In genomic region chr12:83317641-83318040, GRCh38 we compare ENCODE assay signal across 16 cellular contexts.
A peak's percentile ranks its signal among the peaks of the same experiment; 100 is the strongest.
DNase-seq lines count a peak whose midpoint lies in the region; ATAC-seq and TF ChIP-seq lines count a peak whose summit lies in the region.
"Had no signal": no experiment of that assay in that cellular context is flagged by ENCODE, and none has a peak within 500 bp of the region (broad histone marks: within the 10 kb centered on the region; RNA-seq: fewer than 3 reads in every experiment).

No MANE protein-coding gene starts in this region.

- peak overlapping the region; percentile 32 for H2AFZ ChIP-seq in smooth muscle cell (ENCODE audit: low read depth)
- H2AFZ ChIP-seq: GM23338 had no signal

- peaks cover 6% of the 10 kb centered on the region for H3K27me3 Mint-ChIP-seq in brain
- H3K27me3 Mint-ChIP-seq in nephron (ENCODE audit: low read depth), result no peaks in the 10 kb centered on the region
- H3K27me3 Mint-ChIP-seq in activated naive CD8-positive, alpha-beta T cell treated with anti-CD3 and anti-CD28 coated beads for 36 hours, result no peaks in the 10 kb centered on the region
- H3K27me3 Mint-ChIP-seq: CD4-positive, alpha-beta memory T cell had no signal

- no peaks in the 10 kb centered on the region for H3K36me3 Mint-ChIP-seq in brain
- H3K36me3 Mint-ChIP-seq in nephron (ENCODE audit: low read depth), result no peaks in the 10 kb centered on the region
- H3K36me3 Mint-ChIP-seq in activated naive CD8-positive, alpha-beta T cell treated with anti-CD3 and anti-CD28 coated beads for 36 hours, result no peaks in the 10 kb centered on the region
- H3K36me3 Mint-ChIP-seq: CD14-positive monocyte; CD4-positive, alpha-beta memory T cell had no signal

- H3F3A ChIP-seq in smooth muscle cell (ENCODE audit: low read depth), result no peaks in the 10 kb centered on the region

- H3K9me3 Mint-ChIP-seq in brain (peaks cover 0 to 10% (median 2%) of the 10 kb centered on the region in 5 experiments), nephron (no peaks in the 10 kb centered on the region)
- H3K9me3 Mint-ChIP-seq in activated naive CD8-positive, alpha-beta T cell treated with anti-CD3 and anti-CD28 coated beads for 36 hours, result no peaks in the 10 kb centered on the region
- H3K9me3 Mint-ChIP-seq: GM23338 had no signal

- 97% methylated on average over 3 of the region's 3 CpGs for WGBS in smooth muscle cell (ENCODE audit: low lambda C conversion rate)
- WGBS in testis, 2 donors, result 88 to 94% methylated on average over 3 of the region's 3 CpGs

- no peaks in the 10 kb centered on the region for H3K9me3 ChIP-seq in smooth muscle cell (replicated peaks; ENCODE audit: low read depth)
- H3K9me3 ChIP-seq in testis, result no peaks in the 10 kb centered on the region
- H3K9me3 ChIP-seq: BLaER1 had no signal

- ATAC-seq in GM19455 (IDR thresholded peaks at IDR 0.05; ENCODE audit: unreplicated experiment), result no peak
- ATAC-seq: GM23338 had no signal

- TF ChIP-seq CTCF in brain (conservative IDR thresholded peaks at IDR 0.05) (no peak), nephron (IDR thresholded peaks at IDR 0.05; ENCODE audit: unreplicated experiment in 3 of 3) (no peak), smooth muscle cell (IDR thresholded peaks at IDR 0.05; ENCODE audit: borderline replicate concordance, insufficient read depth, poor library complexity, severe bottlenecking) (no peak), testis (IDR thresholded peaks at IDR 0.05) (no peak)

- H3K27ac ChIP-seq in smooth muscle cell (ENCODE audit: low read depth) (no peak overlapping the region), testis (no peak overlapping the region)
- H3K27ac ChIP-seq: BLaER1 had no signal

- H3K9ac ChIP-seq in smooth muscle cell (ENCODE audit: low read depth), result no peak overlapping the region
- H3K9ac ChIP-seq: BLaER1 had no signal

- DNase-seq in RPMI7951 (ENCODE audit: low read depth), result peak; percentile 2
- DNase-seq in smooth muscle cell (lab: John Stamatoyannopoulos, UW; ENCODE audit: unreplicated experiment), result no peak
- no peak for DNase-seq in testis
- no peak for DNase-seq in activated naive CD8-positive, alpha-beta T cell treated with anti-CD3 and anti-CD28 coated beads for 36 hours
- DNase-seq: 8988T; CD4-positive, alpha-beta memory T cell; DMS153; DMS79; GDM1; HCEC 1CT had no signal

- H3K27me3 ChIP-seq in smooth muscle cell (ENCODE audit: low read depth) (no peaks in the 10 kb centered on the region), testis (no peaks in the 10 kb centered on the region)
- H3K27me3 ChIP-seq: BLaER1 had no signal

- H3K36me3 ChIP-seq in smooth muscle cell (ENCODE audit: low read depth), result no peaks in the 10 kb centered on the region
- H3K36me3 ChIP-seq in testis (ENCODE audit: low read depth, missing control alignments), result no peaks in the 10 kb centered on the region
- H3K36me3 ChIP-seq: BLaER1 had no signal

- no peaks in the 10 kb centered on the region for H3K79me2 ChIP-seq in smooth muscle cell (ENCODE audit: low read depth)

- no peak for TF ChIP-seq POLR2A in testis (IDR thresholded peaks at IDR 0.05)

- H3K27ac Mint-ChIP-seq in brain (peak overlapping the region in 3 of 5 experiments; percentile 33 to 45 (median 36)), nephron (peak overlapping the region; percentile 30 to 65 (median 62))
- no peak overlapping the region for H3K27ac Mint-ChIP-seq in activated naive CD8-positive, alpha-beta T cell treated with anti-CD3 and anti-CD28 coated beads for 36 hours
- H3K27ac Mint-ChIP-seq: CD14-positive monocyte; CD4-positive, alpha-beta memory T cell; GM23338 had no signal

- H3K4me2 ChIP-seq in smooth muscle cell, result no peak overlapping the region
- H3K4me2 ChIP-seq: BLaER1, GM23338 had no signal

- intact Hi-C loops in testis (cut with DNase I; ENCODE audit: low total_unique reads), result no loop called here

- H3K4me3 Mint-ChIP-seq in brain, result no peak overlapping the region
- H3K4me3 Mint-ChIP-seq in nephron, result no peak overlapping the region
- H3K4me3 Mint-ChIP-seq in activated naive CD8-positive, alpha-beta T cell treated with anti-CD3 and anti-CD28 coated beads for 36 hours, result no peak overlapping the region
- H3K4me3 Mint-ChIP-seq: CD14-positive monocyte; CD4-positive, alpha-beta memory T cell; GM23338 had no signal

- H3K4me3 ChIP-seq in smooth muscle cell (no peak overlapping the region), testis (no peak overlapping the region)
- H3K4me3 ChIP-seq: BLaER1, GM23338 had no signal

- H3K4me1 ChIP-seq in smooth muscle cell (ENCODE audit: low read depth), result no peaks in the 10 kb centered on the region
- H3K4me1 ChIP-seq in testis, result no peaks in the 10 kb centered on the region

- H4K20me1 ChIP-seq in smooth muscle cell (ENCODE audit: low read depth), result no peaks in the 10 kb centered on the region
- H4K20me1 ChIP-seq: BLaER1 had no signal

- peaks cover 16% of the 10 kb centered on the region for H3K4me1 Mint-ChIP-seq in brain
- peaks cover 38% of the 10 kb centered on the region for H3K4me1 Mint-ChIP-seq in nephron
- H3K4me1 Mint-ChIP-seq in activated naive CD8-positive, alpha-beta T cell treated with anti-CD3 and anti-CD28 coated beads for 36 hours, result no peaks in the 10 kb centered on the region
- H3K4me1 Mint-ChIP-seq: CD4-positive, alpha-beta memory T cell; GM23338 had no signal
